17 cellular contexts compared by ENCODE assay signal in genomic region chr1:213094446-213094845, GRCh38. TPM values are rescaled to one million over a fixed set of nuclear protein-coding genes. Genes with fewer than 3 reads are reported as not detected.
A peak's percentile ranks its signal among the peaks of the same experiment; 100 is the strongest.
DNase-seq lines count a peak whose midpoint lies in the region; ATAC-seq and TF ChIP-seq lines count a peak whose summit lies in the region.
"Had no signal": no experiment of that assay in that cellular context is flagged by ENCODE, and none has a peak within 500 bp of the region (broad histone marks: within the 10 kb centered on the region; RNA-seq: fewer than 3 reads in every experiment).

No MANE protein-coding gene starts in this region.

- no peaks in the 10 kb centered on the region for H3K27me3 ChIP-seq in adrenal gland
- H3K27me3 ChIP-seq in spleen (replicated peaks in 1 of 7): no peaks in the 10 kb centered on the region

- no peaks in the 10 kb centered on the region for H3K36me3 ChIP-seq in adrenal gland (replicated peaks in 1 of 2)
- peaks cover 0 to 46% (median 4%) of the 10 kb centered on the region in 6 donors for H3K36me3 ChIP-seq in spleen

- TF ChIP-seq CTCF in adrenal gland (IDR thresholded peaks at IDR 0.05): no peak
- no peak for TF ChIP-seq CTCF in spleen (IDR thresholded peaks at IDR 0.05 in 8 of 11, conservative IDR thresholded peaks at IDR 0.05 in 3 of 11)

- H3K4me3 ChIP-seq in adrenal gland: no peak overlapping the region
- H3K4me3 ChIP-seq in spleen: no peak overlapping the region
- H3K4me3 ChIP-seq: A549, K562 had no signal

- DNase-seq in COLO829 (ENCODE audit: low spot score) (peak; percentile 42), adrenal gland (no peak), globus pallidus (ENCODE audit: low spot score) (peak; percentile 71), spleen (no peak), NCI-H2029 treated with DMSO at 0.1 percent for 48 hours (lab: John Stamatoyannopoulos, UW) (no peak), OCI-M2 (lab: John Stamatoyannopoulos, UW; ENCODE audit: unreplicated experiment) (no peak), Right ventricle myocardium inferior (ENCODE audit: missing footprints) (no peak)
- DNase-seq: Caco-2, DMS53, H7, NCI-H187 treated with DMSO at 0.1 percent for 48 hours, NCI-H69, RPMI8226 had no signal

- no peak for ATAC-seq in HG02885 (IDR thresholded peaks at IDR 0.05; ENCODE audit: poor library complexity, unreplicated experiment)
- no peak for ATAC-seq in Right ventricle myocardium inferior
- ATAC-seq: A549, K562 had no signal

- H3K9me3 ChIP-seq in adrenal gland (replicated peaks in 1 of 3) (no peaks in the 10 kb centered on the region), spleen (peaks cover 0 to 7% (median 0%) of the 10 kb centered on the region in 8 donors)
- H3K9me3 ChIP-seq: A549, Caco-2 had no signal

- intact Hi-C loops in adrenal gland (cut with DNase I) (no loop called here), spleen (cut with DNase I; ENCODE audit: low total_unique reads) (no loop called here), Right ventricle myocardium inferior (cut with DNase I) (no loop called here)

- 17 to 29% (median 24%) methylated on average over 3 of the region's 3 CpGs for WGBS in adrenal gland, 4 donors
- WGBS in spleen, 5 donors: 56 to 81% (median 77%) methylated on average over 3 of the region's 3 CpGs

- peaks cover 14 to 31% of the 10 kb centered on the region in 2 donors for H3K4me1 ChIP-seq in adrenal gland (replicated peaks in 1 of 2)
- peaks cover 0 to 5% (median 0%) of the 10 kb centered on the region in 6 donors for H3K4me1 ChIP-seq in spleen
- H3K4me1 ChIP-seq: A549, Caco-2 had no signal

- peak overlapping the region in 4 of 5 donors; percentile 16 to 52 (median 44) for H3K27ac ChIP-seq in adrenal gland
- peak overlapping the region in 5 of 8 donors; percentile 17 to 39 (median 32) for H3K27ac ChIP-seq in spleen
- H3K27ac ChIP-seq: A549, C4-2B had no signal

- TF ChIP-seq POLR2A in adrenal gland (IDR thresholded peaks at IDR 0.05): no peak
- TF ChIP-seq POLR2A in spleen (IDR thresholded peaks at IDR 0.05): no peak

RNA-seq across cellular contexts. Expression of gene RPS6KC1, which starts 43.4 kb away (rescaled TPM):
- total RNA-seq in adrenal gland: 10 to 100 TPM; 16.1 to 67.2 (median 26.2) TPM
- polyA plus RNA-seq in adrenal gland: 10 to 100 TPM in 1 of 3 donors, 1 to 10 TPM in 2; 7.6 to 30.7 (median 8.1) TPM
- total RNA-seq in spleen: 10 to 100 TPM; 14.1 to 33.5 (median 24.6) TPM
- 1 to 10 TPM; 2.8 to 3.8 (median 3.2) TPM for polyA plus RNA-seq in spleen
- total RNA-seq in Right ventricle myocardium inferior: 10.8 TPM

Comparison
In these comparisons a context has a peak if more than half of its experiments do, and no peak if none do; other contexts are left out.
1. DNase-seq: peak in COLO829 (single experiment) and globus pallidus (single experiment); none in adrenal gland (0 of 7), spleen (single experiment), NCI-H2029 treated with DMSO at 0.1 percent for 48 hours (single experiment), OCI-M2 (single experiment) and Right ventricle myocardium inferior (single experiment).